In genomic region chr11:43643898-43644625, GRCh38 we compare ENCODE assay signal across 8 cellular contexts. TPM values are rescaled to one million over a fixed set of nuclear protein-coding genes. Genes with fewer than 3 reads are reported as not detected.
DNase-seq lines count a peak whose midpoint lies in the region; ATAC-seq and TF ChIP-seq lines count a peak whose summit lies in the region.

No MANE protein-coding gene starts in this region.

- H3K9me3 Mint-ChIP-seq in CD14-positive monocyte: peaks cover 0 to 2% (median 0%) of the 10 kb centered on the region in 7 donors

- H3K4me3 ChIP-seq in liver (ENCODE audit: low read depth in 1 of 3, low read length in 3 of 3): peak overlapping the region; percentile 65 to 98 (median 96)

- H3K4me3 Mint-ChIP-seq in CD14-positive monocyte: peak overlapping the region; percentile 91 to 94

- H3K27me3 Mint-ChIP-seq in CD14-positive monocyte (ENCODE audit: low read depth in 3 of 3): peaks cover 14 to 22% (median 15%) of the 10 kb centered on the region in 3 donors

- H3K9me3 ChIP-seq in liver (ENCODE audit: control insufficient read depth in 4 of 4, low read length in 3 of 4): no peaks in the 10 kb centered on the region

- peaks cover 13% of the 10 kb centered on the region for H3K4me1 Mint-ChIP-seq in CD14-positive monocyte

- H3K4me1 ChIP-seq in liver (ENCODE audit: control insufficient read depth in 4 of 4, insufficient read depth in 4 of 4, low read length in 3 of 4): peaks cover 7 to 15% (median 13%) of the 10 kb centered on the region in 4 donors

- peak overlapping the region; percentile 94 to 97 for H3K27ac ChIP-seq in liver (ENCODE audit: low read depth in 1 of 2, low read length in 2 of 2)

- peak; percentile 31 to 39 for TF ChIP-seq RAD21 in liver (IDR thresholded peaks at IDR 0.05)

- DNase-seq in CD14-positive monocyte (ENCODE audit: low spot score) (peak; percentile 75), NCI-H748 (lab: John Stamatoyannopoulos, UW; ENCODE audit: unreplicated experiment) (peak; percentile 86), dermis microvascular lymphatic vessel endothelial cell (ENCODE audit: low read depth in 2 of 2) (peak; percentile 65 to 87)
- peak; percentile 79 to 81 for DNase-seq in activated CD4-positive, alpha-beta T cell treated with anti-CD3 and anti-CD28 coated beads, Interleukin-2, amount 50 U/mL, for 4 hours
- DNase-seq in stimulated activated CD4-positive, alpha-beta T cell treated with anti-CD3 and anti-CD28 coated beads, Interleukin-4, amount 100 ng/mL, for 1 hour: peak; percentile 86

- H3K36me3 Mint-ChIP-seq in CD14-positive monocyte: no peaks in the 10 kb centered on the region

- H3K36me3 ChIP-seq in liver (ENCODE audit: control insufficient read depth in 4 of 4, insufficient read depth in 3 of 4, low read depth in 1 of 4, low read length in 3 of 4): no peaks in the 10 kb centered on the region

- peak; percentile 99 for ATAC-seq in GM19351 (IDR thresholded peaks at IDR 0.05; ENCODE audit: unreplicated experiment)
- peak; percentile 99 for ATAC-seq in HG03520 (IDR thresholded peaks at IDR 0.05; ENCODE audit: unreplicated experiment)

- no peak for TF ChIP-seq CTCF in CD14-positive monocyte (IDR thresholded peaks at IDR 0.05)
- no peak for TF ChIP-seq CTCF in liver (IDR thresholded peaks at IDR 0.05; ENCODE audit: low read depth, low read length, missing input control)

- peak overlapping the region; percentile 58 to 97 (median 93) for H3K27ac Mint-ChIP-seq in CD14-positive monocyte

- H3K9ac ChIP-seq in liver (ENCODE audit: low read depth in 1 of 2, low read length in 2 of 2): peak overlapping the region; percentile 95 to 97

- intact Hi-C loops in CD14-positive monocyte (cut with micrococcal nuclease): loop anchor here (2.0 to 5.0 kb wide), 2 partner anchors 37 to 38 kb away; partner anchors contain the start of gene HSD17B12 (in 2 of the 2)

- H3K27me3 ChIP-seq in liver (ENCODE audit: control insufficient read depth in 4 of 4, insufficient read depth in 4 of 4, low read length in 3 of 4): peaks cover 0 to 8% (median 2%) of the 10 kb centered on the region in 4 donors

- under 1% methylated on average over 33 of the region's 33 CpGs for WGBS in liver

TF ChIP-seq in liver, 16 proteins besides CTCF, POLR2A, EP300 and RAD21:
- TF ChIP-seq FOXA2 (IDR thresholded peaks at IDR 0.05) (no peak), TAF1 (conservative IDR thresholded peaks at IDR 0.05) (no peak), JUND (IDR thresholded peaks at IDR 0.05) (no peak), HNF4G (IDR thresholded peaks at IDR 0.05) (no peak), NR2F2 (IDR thresholded peaks at IDR 0.05) (no peak), SP1 (IDR thresholded peaks at IDR 0.05) (peak; percentile 27), HNF4A (conservative IDR thresholded peaks at IDR 0.05) (peak in 1 of 2 donors; percentile 48), RXRA (IDR thresholded peaks at IDR 0.05) (peak in 1 of 2 donors; percentile 43), REST (IDR thresholded peaks at IDR 0.05) (peak; percentile 54), GABPA (IDR thresholded peaks at IDR 0.05 in 1 of 2, conservative IDR thresholded peaks at IDR 0.05 in 1 of 2) (peak in 1 of 2 donors; percentile 79), EGR1 (IDR thresholded peaks at IDR 0.05; ENCODE audit: low read depth in 2 of 2) (peak in 1 of 2 donors; percentile 63), FOXA1 (IDR thresholded peaks at IDR 0.05) (peak; percentile 10), YY1 (IDR thresholded peaks at IDR 0.05) (peak; percentile 99), ZBTB33 (IDR thresholded peaks at IDR 0.05) (peak; percentile 94)
- TF ChIP-seq, protein P1, sequence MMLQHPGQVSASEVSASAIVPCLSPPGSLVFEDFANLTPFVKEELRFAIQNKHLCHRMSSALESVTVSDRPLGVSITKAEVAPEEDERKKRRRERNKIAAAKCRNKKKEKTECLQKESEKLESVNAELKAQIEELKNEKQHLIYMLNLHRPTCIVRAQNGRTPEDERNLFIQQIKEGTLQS (IDR thresholded peaks at IDR 0.05): no peak
- TF ChIP-seq, protein P2, sequence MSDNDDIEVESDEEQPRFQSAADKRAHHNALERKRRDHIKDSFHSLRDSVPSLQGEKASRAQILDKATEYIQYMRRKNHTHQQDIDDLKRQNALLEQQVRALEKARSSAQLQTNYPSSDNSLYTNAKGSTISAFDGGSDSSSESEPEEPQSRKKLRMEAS (IDR thresholded peaks at IDR 0.05): peak; percentile 92

RNA-seq across cellular contexts. Expression of gene HSD17B12, which starts 36.5 kb away (rescaled TPM):
- polyA plus RNA-seq in CD14-positive monocyte: 10 to 100 TPM; 30.4 to 35.5 TPM
- 82.8 and 89.6 TPM in 2 replicates for total RNA-seq in dermis microvascular lymphatic vessel endothelial cell
- 100 to 1,000 TPM in 1 of 2 donors, 10 to 100 TPM in 1; 74.8 to 126 TPM for total RNA-seq in liver
- polyA plus RNA-seq in liver: 10 to 100 TPM; 50.3 to 61.7 TPM

Comparison
In these comparisons a context has a peak if more than half of its experiments do, and no peak if none do; other contexts are left out.
1. Peak in every context shown above with its lines: DNase-seq, ATAC-seq, H3K4me3 ChIP-seq and H3K27ac ChIP-seq.